Comparison of ENCODE assay signal across 9 cellular contexts in the genomic region with DNA sequence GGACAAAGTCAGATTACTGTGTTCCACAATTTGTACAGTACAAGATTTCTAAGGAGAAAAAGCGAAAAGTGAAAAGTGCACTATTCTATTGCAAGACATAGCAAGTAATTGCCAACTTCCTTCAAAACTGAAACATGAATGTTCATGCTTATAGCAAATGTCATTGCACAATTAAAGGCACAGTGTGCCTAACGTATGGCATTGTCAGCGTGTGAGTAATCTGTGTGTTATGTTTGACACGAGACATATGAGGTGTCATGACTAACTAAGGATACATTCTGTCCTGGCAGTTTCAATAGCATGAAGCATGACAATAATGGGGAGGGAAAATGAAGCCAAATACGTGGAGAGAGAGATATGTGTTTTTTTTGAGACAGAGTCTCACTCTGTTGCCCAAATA.
DNase-seq lines count a peak whose midpoint lies in the region; ATAC-seq and TF ChIP-seq lines count a peak whose summit lies in the region.
"Had no signal": no experiment of that assay in that cellular context is flagged by ENCODE, and none has a peak within 500 bp of the region (broad histone marks: within the 10 kb centered on the region; RNA-seq: fewer than 3 reads in every experiment).

No MANE protein-coding gene starts in this region.

- no peak overlapping the region for H3K4me3 ChIP-seq in choroid plexus epithelial cell (ENCODE audit: low read depth, low read length)

- H3K9me3 Mint-ChIP-seq in stimulated activated memory B cell treated with anti-CD40 and anti-IgM and Interleukin-4, amounts not matched to agents 10 μg/mL and 1 μg/mL and 100 μg/mL, for 72 hours = peaks cover 5% of the 10 kb centered on the region

- peaks cover 78% of the 10 kb centered on the region for H3K4me1 Mint-ChIP-seq in stimulated activated memory B cell treated with anti-CD40 and anti-IgM and Interleukin-4, amounts not matched to agents 10 μg/mL and 1 μg/mL and 100 μg/mL, for 72 hours
- H3K4me1 Mint-ChIP-seq: activated naive CD4-positive, alpha-beta T cell treated with anti-CD3 and anti-CD28 coated beads, Interleukin-2, amount 50 U/mL, for 24 hours had no signal

- no peaks in the 10 kb centered on the region for H3K27me3 Mint-ChIP-seq in stimulated activated memory B cell treated with anti-CD40 and anti-IgM and Interleukin-4, amounts not matched to agents 10 μg/mL and 1 μg/mL and 100 μg/mL, for 72 hours

- ATAC-seq in GM19351 (IDR thresholded peaks at IDR 0.05; ENCODE audit: unreplicated experiment) (peak; percentile 39), HG03196 (IDR thresholded peaks at IDR 0.05; ENCODE audit: unreplicated experiment) (peak; percentile 43)
- peak; percentile 13 for ATAC-seq in stimulated activated memory B cell treated with anti-CD40 and anti-IgM and Interleukin-4, amounts not matched to agents 10 μg/mL and 1 μg/mL and 100 μg/mL, for 72 hours

- DNase-seq in choroid plexus epithelial cell (ENCODE audit: low read depth) (peak; percentile 13), anterior cingulate cortex (lab: John Stamatoyannopoulos, UW) (no peak), NCI-H146 (lab: John Stamatoyannopoulos, UW) (no peak)
- no peak for DNase-seq in stimulated activated CD4-positive, alpha-beta T cell treated with anti-CD3 and anti-CD28 coated beads, Interleukin-4, amount 100 ng/mL, for 4 hours
- DNase-seq: NCI-H1930 had no signal

- H3K4me3 Mint-ChIP-seq in stimulated activated memory B cell treated with anti-CD40 and anti-IgM and Interleukin-4, amounts not matched to agents 10 μg/mL and 1 μg/mL and 100 μg/mL, for 72 hours = peak overlapping the region; percentile 62
- H3K4me3 Mint-ChIP-seq: activated naive CD4-positive, alpha-beta T cell treated with anti-CD3 and anti-CD28 coated beads, Interleukin-2, amount 50 U/mL, for 24 hours had no signal

- H3K27ac Mint-ChIP-seq in stimulated activated memory B cell treated with anti-CD40 and anti-IgM and Interleukin-4, amounts not matched to agents 10 μg/mL and 1 μg/mL and 100 μg/mL, for 72 hours = peak overlapping the region; percentile 74
- H3K27ac Mint-ChIP-seq: activated naive CD4-positive, alpha-beta T cell treated with anti-CD3 and anti-CD28 coated beads, Interleukin-2, amount 50 U/mL, for 24 hours had no signal

- no peak for TF ChIP-seq CTCF in choroid plexus epithelial cell (conservative IDR thresholded peaks at IDR 0.05; ENCODE audit: low read depth, low read length)

- H3K36me3 Mint-ChIP-seq in stimulated activated memory B cell treated with anti-CD40 and anti-IgM and Interleukin-4, amounts not matched to agents 10 μg/mL and 1 μg/mL and 100 μg/mL, for 72 hours = peaks cover 13% of the 10 kb centered on the region
- H3K36me3 Mint-ChIP-seq: activated naive CD4-positive, alpha-beta T cell treated with anti-CD3 and anti-CD28 coated beads, Interleukin-2, amount 50 U/mL, for 24 hours had no signal
